Comparison of ENCODE assay signal across 26 cellular contexts in the genomic region with DNA sequence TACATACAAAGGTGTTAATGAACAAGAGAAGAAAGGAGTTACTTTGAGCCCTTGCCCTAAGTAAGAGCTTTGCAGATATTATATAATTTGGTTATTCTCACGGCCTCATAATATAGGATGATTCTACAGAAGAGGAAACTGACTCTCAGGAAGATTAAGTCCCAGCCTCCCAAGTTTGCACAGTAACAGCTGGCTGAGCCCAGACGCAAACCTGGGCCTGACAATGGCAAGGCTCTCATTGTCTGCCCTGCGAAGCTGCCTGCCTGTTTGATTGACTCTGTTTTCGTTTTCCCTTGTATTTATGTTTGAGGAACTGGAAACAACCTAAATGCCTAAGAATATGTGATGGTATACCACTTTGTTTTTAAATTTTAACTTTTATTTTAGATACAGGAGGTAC.
"Had no signal": no experiment of that assay in that cellular context is flagged by ENCODE, and none has a peak within 500 bp of the region (broad histone marks: within the 10 kb centered on the region; RNA-seq: fewer than 3 reads in every experiment).

No MANE protein-coding gene starts in this region.

- H3K4me3 Mint-ChIP-seq: activated CD4-positive, alpha-beta memory T cell treated with anti-CD3 and anti-CD28 coated beads, Interleukin-2, amount 10 ng/mL, durations not matched to agents 7 days and 5 days; activated CD4-positive, alpha-beta T cell treated with anti-CD3 and anti-CD28 coated beads, Interleukin-2, amount 10 ng/mL, durations not matched to agents 7 days and 5 days; activated naive CD8-positive, alpha-beta T cell treated with anti-CD3 and anti-CD28 coated beads, Interleukin-2, amount 50 U/mL, for 24 hours; activated T-cell treated with anti-CD3 and anti-CD28 coated beads, Interleukin-2, amount 50 U/mL, for 4 hours; activated T-helper 17 cell treated with anti-CD3 and anti-CD28 coated beads, Interleukin-2, amount 50 U/mL, for 72 hours; mesothelial cell of epicardium; natural killer cell; T-helper 1 cell treated with Interleukin-12 subunit alpha and Interleukin-12 subunit beta and Interleukin-4 antibody, amounts not matched to agents 30 μg/mL and 1 μg/mL, for 36 hours; WTC11 had no signal

- DNase-seq: activated CD4-positive, alpha-beta memory T cell treated with anti-CD3 and anti-CD28 coated beads, Interleukin-2, amount 10 ng/mL, durations not matched to agents 7 days and 5 days; activated CD4-positive, alpha-beta T cell treated with anti-CD3 and anti-CD28 coated beads for 1 hour; activated CD4-positive, alpha-beta T cell treated with anti-CD3 and anti-CD28 coated beads, Interleukin-2, amount 10 ng/mL, durations not matched to agents 7 days and 5 days; activated gamma-delta T cell treated with Interleukin-2 at 50 U/mL for 16 hours; activated naive CD4-positive, alpha-beta T cell treated with anti-CD3 and anti-CD28 coated beads, Interleukin-2, amount 50 U/mL, for 16 hours; activated naive CD8-positive, alpha-beta T cell treated with anti-CD3 and anti-CD28 coated beads, Interleukin-2, amount 50 U/mL, for 24 hours; activated T-cell treated with anti-CD3 and anti-CD28 coated beads, Interleukin-2, amount 50 U/mL, for 4 hours; amygdala; central memory CD4-positive, alpha-beta T cell; dermis blood vessel endothelial cell; effector CD4-positive, alpha-beta T cell; left cardiac atrium; natural killer cell; spleen; stimulated activated naive CD4-positive, alpha-beta T cell; T1000 had no signal

- H3K36me3 Mint-ChIP-seq: mesothelial cell of epicardium, natural killer cell had no signal

- ATAC-seq: activated naive CD8-positive, alpha-beta T cell treated with anti-CD3 and anti-CD28 coated beads, Interleukin-2, amount 50 U/mL, for 24 hours; activated T-cell treated with anti-CD3 and anti-CD28 coated beads, Interleukin-2, amount 50 U/mL, for 4 hours; activated T-helper 17 cell treated with anti-CD3 and anti-CD28 coated beads, Interleukin-2, amount 50 U/mL, for 72 hours; gastroesophageal sphincter; left cardiac atrium; natural killer cell; WTC11 had no signal

- H3K27ac Mint-ChIP-seq: activated CD4-positive, alpha-beta memory T cell treated with anti-CD3 and anti-CD28 coated beads, Interleukin-2, amount 10 ng/mL, durations not matched to agents 7 days and 5 days; activated CD4-positive, alpha-beta T cell treated with anti-CD3 and anti-CD28 coated beads, Interleukin-2, amount 10 ng/mL, durations not matched to agents 7 days and 5 days; activated naive CD8-positive, alpha-beta T cell treated with anti-CD3 and anti-CD28 coated beads, Interleukin-2, amount 50 U/mL, for 24 hours; activated T-helper 17 cell treated with anti-CD3 and anti-CD28 coated beads, Interleukin-2, amount 50 U/mL, for 72 hours; mesothelial cell of epicardium; natural killer cell; T-helper 1 cell treated with Interleukin-12 subunit alpha and Interleukin-12 subunit beta and Interleukin-4 antibody, amounts not matched to agents 30 μg/mL and 1 μg/mL, for 36 hours; WTC11 had no signal

- H3K9me3 Mint-ChIP-seq: activated CD4-positive, alpha-beta memory T cell treated with anti-CD3 and anti-CD28 coated beads, Interleukin-2, amount 10 ng/mL, durations not matched to agents 7 days and 5 days; activated CD4-positive, alpha-beta T cell treated with anti-CD3 and anti-CD28 coated beads, Interleukin-2, amount 10 ng/mL, durations not matched to agents 7 days and 5 days; activated naive CD8-positive, alpha-beta T cell treated with anti-CD3 and anti-CD28 coated beads, Interleukin-2, amount 50 U/mL, for 24 hours; activated T-cell treated with anti-CD3 and anti-CD28 coated beads, Interleukin-2, amount 50 U/mL, for 4 hours; activated T-helper 17 cell treated with anti-CD3 and anti-CD28 coated beads, Interleukin-2, amount 50 U/mL, for 72 hours; natural killer cell; T-helper 1 cell treated with Interleukin-12 subunit alpha and Interleukin-12 subunit beta and Interleukin-4 antibody, amounts not matched to agents 30 μg/mL and 1 μg/mL, for 36 hours had no signal

- H3K36me3 ChIP-seq: breast epithelium, gastroesophageal sphincter, right atrium auricular region, spleen, tibial nerve had no signal

- H3K9me3 ChIP-seq: breast epithelium, gastroesophageal sphincter, right atrium auricular region, spleen, tibial nerve had no signal

- H3K4me3 ChIP-seq: breast epithelium, gastroesophageal sphincter, hepatocyte, right atrium auricular region, spleen, tibial nerve had no signal

- H2AFZ ChIP-seq: hepatocyte had no signal

- H3K79me2 ChIP-seq: hepatocyte had no signal

- H3K27ac ChIP-seq: breast epithelium, epithelial cell of prostate, gastroesophageal sphincter, hepatocyte, right atrium auricular region, spleen, tibial nerve had no signal

- H3K4me1 ChIP-seq: breast epithelium, gastroesophageal sphincter, right atrium auricular region, tibial nerve had no signal

- H3K27me3 ChIP-seq: gastroesophageal sphincter, hepatocyte, right atrium auricular region, tibial nerve had no signal

- H3K4me1 Mint-ChIP-seq: activated CD4-positive, alpha-beta memory T cell treated with anti-CD3 and anti-CD28 coated beads, Interleukin-2, amount 10 ng/mL, durations not matched to agents 7 days and 5 days; activated CD4-positive, alpha-beta T cell treated with anti-CD3 and anti-CD28 coated beads, Interleukin-2, amount 10 ng/mL, durations not matched to agents 7 days and 5 days; activated naive CD8-positive, alpha-beta T cell treated with anti-CD3 and anti-CD28 coated beads, Interleukin-2, amount 50 U/mL, for 24 hours had no signal

- H3K4me2 ChIP-seq: hepatocyte had no signal
